Comparison of ENCODE assay signal across 2 cellular contexts in the genomic region with DNA sequence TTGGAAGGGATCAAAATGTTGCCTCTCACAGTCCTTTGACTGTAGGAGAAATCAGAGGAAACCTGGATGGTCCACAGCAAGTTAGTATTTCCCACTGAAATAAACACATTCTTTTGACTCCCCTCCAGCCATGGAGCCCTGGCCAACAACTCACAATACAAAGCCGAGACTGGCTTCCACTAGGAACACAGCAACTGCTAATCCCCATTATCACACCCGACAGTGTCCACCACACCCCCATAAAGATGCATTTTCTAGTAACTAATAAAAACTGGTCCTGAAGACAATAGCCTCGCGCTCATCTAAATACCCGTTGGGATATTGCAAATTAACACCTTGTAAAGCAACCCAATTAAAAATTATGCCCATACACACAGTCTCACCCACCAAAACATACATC.
TF ChIP-seq lines count a peak whose summit lies in the region.

No MANE protein-coding gene starts in this region.

TF ChIP-seq in SK-N-SH, 30 proteins besides CTCF, POLR2A, EP300 and RAD21 (continued from another document):
- TF ChIP-seq, protein P1, sequence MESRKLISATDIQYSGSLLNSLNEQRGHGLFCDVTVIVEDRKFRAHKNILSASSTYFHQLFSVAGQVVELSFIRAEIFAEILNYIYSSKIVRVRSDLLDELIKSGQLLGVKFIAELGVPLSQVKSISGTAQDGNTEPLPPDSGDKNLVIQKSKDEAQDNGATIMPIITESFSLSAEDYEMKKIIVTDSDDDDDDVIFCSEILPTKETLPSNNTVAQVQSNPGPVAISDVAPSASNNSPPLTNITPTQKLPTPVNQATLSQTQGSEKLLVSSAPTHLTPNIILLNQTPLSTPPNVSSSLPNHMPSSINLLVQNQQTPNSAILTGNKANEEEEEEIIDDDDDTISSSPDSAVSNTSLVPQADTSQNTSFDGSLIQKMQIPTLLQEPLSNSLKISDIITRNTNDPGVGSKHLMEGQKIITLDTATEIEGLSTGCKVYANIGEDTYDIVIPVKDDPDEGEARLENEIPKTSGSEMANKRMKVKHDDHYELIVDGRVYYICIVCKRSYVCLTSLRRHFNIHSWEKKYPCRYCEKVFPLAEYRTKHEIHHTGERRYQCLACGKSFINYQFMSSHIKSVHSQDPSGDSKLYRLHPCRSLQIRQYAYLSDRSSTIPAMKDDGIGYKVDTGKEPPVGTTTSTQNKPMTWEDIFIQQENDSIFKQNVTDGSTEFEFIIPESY (IDR thresholded peaks at IDR 0.05; ENCODE audit: borderline replicate concordance, low read depth): no peak
- TF ChIP-seq RCOR1 (IDR thresholded peaks at IDR 0.05; ENCODE audit: low read length) (no peak), TEAD4 (IDR thresholded peaks at IDR 0.05; ENCODE audit: borderline replicate concordance, insufficient read depth) (no peak), NRF1 (IDR thresholded peaks at IDR 0.05; ENCODE audit: low read depth, low read length) (no peak), JUND (IDR thresholded peaks at IDR 0.05) (no peak), RFX5 (IDR thresholded peaks at IDR 0.05; ENCODE audit: low read length) (no peak)
- TF ChIP-seq, protein P2, sequence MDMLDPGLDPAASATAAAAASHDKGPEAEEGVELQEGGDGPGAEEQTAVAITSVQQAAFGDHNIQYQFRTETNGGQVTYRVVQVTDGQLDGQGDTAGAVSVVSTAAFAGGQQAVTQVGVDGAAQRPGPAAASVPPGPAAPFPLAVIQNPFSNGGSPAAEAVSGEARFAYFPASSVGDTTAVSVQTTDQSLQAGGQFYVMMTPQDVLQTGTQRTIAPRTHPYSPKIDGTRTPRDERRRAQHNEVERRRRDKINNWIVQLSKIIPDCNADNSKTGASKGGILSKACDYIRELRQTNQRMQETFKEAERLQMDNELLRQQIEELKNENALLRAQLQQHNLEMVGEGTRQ (IDR thresholded peaks at IDR 0.05; ENCODE audit: borderline replicate concordance, low read depth, low read length): no peak
- TF ChIP-seq, protein P3, sequence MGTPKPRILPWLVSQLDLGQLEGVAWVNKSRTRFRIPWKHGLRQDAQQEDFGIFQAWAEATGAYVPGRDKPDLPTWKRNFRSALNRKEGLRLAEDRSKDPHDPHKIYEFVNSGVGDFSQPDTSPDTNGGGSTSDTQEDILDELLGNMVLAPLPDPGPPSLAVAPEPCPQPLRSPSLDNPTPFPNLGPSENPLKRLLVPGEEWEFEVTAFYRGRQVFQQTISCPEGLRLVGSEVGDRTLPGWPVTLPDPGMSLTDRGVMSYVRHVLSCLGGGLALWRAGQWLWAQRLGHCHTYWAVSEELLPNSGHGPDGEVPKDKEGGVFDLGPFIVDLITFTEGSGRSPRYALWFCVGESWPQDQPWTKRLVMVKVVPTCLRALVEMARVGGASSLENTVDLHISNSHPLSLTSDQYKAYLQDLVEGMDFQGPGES (IDR thresholded peaks at IDR 0.05; ENCODE audit: low read depth, low read length): no peak

TF ChIP-seq in SK-N-SH treated with all-trans-retinoic acid at 6 μM for 48 hours, 23 proteins besides CTCF, POLR2A, EP300 and RAD21 (continued from another document):
- TF ChIP-seq, protein P4, sequence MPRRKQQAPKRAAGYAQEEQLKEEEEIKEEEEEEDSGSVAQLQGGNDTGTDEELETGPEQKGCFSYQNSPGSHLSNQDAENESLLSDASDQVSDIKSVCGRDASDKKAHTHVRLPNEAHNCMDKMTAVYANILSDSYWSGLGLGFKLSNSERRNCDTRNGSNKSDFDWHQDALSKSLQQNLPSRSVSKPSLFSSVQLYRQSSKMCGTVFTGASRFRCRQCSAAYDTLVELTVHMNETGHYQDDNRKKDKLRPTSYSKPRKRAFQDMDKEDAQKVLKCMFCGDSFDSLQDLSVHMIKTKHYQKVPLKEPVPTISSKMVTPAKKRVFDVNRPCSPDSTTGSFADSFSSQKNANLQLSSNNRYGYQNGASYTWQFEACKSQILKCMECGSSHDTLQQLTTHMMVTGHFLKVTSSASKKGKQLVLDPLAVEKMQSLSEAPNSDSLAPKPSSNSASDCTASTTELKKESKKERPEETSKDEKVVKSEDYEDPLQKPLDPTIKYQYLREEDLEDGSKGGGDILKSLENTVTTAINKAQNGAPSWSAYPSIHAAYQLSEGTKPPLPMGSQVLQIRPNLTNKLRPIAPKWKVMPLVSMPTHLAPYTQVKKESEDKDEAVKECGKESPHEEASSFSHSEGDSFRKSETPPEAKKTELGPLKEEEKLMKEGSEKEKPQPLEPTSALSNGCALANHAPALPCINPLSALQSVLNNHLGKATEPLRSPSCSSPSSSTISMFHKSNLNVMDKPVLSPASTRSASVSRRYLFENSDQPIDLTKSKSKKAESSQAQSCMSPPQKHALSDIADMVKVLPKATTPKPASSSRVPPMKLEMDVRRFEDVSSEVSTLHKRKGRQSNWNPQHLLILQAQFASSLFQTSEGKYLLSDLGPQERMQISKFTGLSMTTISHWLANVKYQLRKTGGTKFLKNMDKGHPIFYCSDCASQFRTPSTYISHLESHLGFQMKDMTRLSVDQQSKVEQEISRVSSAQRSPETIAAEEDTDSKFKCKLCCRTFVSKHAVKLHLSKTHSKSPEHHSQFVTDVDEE (CRISPR knock-in tag; IDR thresholded peaks at IDR 0.05): no peak
- no peak for TF ChIP-seq OSR1 (CRISPR knock-in tag; IDR thresholded peaks at IDR 0.05)
- no peak for TF ChIP-seq ISL1 (CRISPR knock-in tag; IDR thresholded peaks at IDR 0.05)
- TF ChIP-seq ESRRG (CRISPR knock-in tag; IDR thresholded peaks at IDR 0.05): no peak
- TF ChIP-seq, protein P5, sequence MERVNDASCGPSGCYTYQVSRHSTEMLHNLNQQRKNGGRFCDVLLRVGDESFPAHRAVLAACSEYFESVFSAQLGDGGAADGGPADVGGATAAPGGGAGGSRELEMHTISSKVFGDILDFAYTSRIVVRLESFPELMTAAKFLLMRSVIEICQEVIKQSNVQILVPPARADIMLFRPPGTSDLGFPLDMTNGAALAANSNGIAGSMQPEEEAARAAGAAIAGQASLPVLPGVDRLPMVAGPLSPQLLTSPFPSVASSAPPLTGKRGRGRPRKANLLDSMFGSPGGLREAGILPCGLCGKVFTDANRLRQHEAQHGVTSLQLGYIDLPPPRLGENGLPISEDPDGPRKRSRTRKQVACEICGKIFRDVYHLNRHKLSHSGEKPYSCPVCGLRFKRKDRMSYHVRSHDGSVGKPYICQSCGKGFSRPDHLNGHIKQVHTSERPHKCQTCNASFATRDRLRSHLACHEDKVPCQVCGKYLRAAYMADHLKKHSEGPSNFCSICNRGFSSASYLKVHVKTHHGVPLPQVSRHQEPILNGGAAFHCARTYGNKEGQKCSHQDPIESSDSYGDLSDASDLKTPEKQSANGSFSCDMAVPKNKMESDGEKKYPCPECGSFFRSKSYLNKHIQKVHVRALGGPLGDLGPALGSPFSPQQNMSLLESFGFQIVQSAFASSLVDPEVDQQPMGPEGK (CRISPR knock-in tag; IDR thresholded peaks at IDR 0.05; ENCODE audit: borderline replicate concordance): no peak
- TF ChIP-seq BACH2 (CRISPR knock-in tag; IDR thresholded peaks at IDR 0.05; ENCODE audit: borderline replicate concordance): no peak
- TF ChIP-seq SNAI2 (CRISPR knock-in tag; IDR thresholded peaks at IDR 0.05): no peak
- no peak for TF ChIP-seq RARB (CRISPR knock-in tag; IDR thresholded peaks at IDR 0.05)
- TF ChIP-seq, protein P6, sequence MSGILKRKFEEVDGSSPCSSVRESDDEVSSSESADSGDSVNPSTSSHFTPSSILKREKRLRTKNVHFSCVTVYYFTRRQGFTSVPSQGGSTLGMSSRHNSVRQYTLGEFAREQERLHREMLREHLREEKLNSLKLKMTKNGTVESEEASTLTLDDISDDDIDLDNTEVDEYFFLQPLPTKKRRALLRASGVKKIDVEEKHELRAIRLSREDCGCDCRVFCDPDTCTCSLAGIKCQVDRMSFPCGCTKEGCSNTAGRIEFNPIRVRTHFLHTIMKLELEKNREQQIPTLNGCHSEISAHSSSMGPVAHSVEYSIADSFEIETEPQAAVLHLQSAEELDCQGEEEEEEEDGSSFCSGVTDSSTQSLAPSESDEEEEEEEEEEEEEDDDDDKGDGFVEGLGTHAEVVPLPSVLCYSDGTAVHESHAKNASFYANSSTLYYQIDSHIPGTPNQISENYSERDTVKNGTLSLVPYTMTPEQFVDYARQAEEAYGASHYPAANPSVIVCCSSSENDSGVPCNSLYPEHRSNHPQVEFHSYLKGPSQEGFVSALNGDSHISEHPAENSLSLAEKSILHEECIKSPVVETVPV (CRISPR knock-in tag; IDR thresholded peaks at IDR 0.05): no peak
- no peak for TF ChIP-seq ZFP3 (CRISPR knock-in tag; IDR thresholded peaks at IDR 0.05)
- no peak for TF ChIP-seq TCF4 (CRISPR knock-in tag; IDR thresholded peaks at IDR 0.05; ENCODE audit: borderline replicate concordance)
- TF ChIP-seq PPARA (CRISPR knock-in tag; IDR thresholded peaks at IDR 0.05; ENCODE audit: borderline replicate concordance): no peak
- TF ChIP-seq TOX (CRISPR knock-in tag; IDR thresholded peaks at IDR 0.05; ENCODE audit: borderline replicate concordance): no peak
- no peak for TF ChIP-seq CSDC2 (CRISPR knock-in tag; IDR thresholded peaks at IDR 0.05)
- TF ChIP-seq ARNTL (CRISPR knock-in tag; IDR thresholded peaks at IDR 0.05; ENCODE audit: borderline replicate concordance, low read depth): no peak
